9 cellular contexts compared by ENCODE assay signal in the genomic region with DNA sequence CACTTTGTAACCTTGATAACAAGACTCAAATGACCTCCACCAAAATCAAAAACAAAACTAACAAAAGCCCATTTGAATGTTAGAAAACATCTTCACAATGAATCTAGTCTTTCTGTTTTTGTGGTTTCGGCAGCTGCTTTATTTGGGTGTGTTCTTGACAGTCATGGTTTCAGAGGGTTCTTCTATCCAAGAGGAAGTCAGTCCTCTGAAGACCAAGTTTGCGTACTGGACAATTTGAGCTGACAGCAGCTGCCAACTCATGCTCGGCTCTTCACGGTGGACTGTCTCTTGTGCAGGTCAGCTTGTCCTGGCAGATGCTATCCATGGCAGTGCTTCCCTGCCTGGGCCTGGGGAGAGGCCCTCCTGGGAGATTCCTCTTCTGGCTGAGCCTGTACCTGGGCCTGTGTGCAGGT.
A peak's percentile ranks its signal among the peaks of the same experiment; 100 is the strongest.
DNase-seq lines count a peak whose midpoint lies in the region; ATAC-seq lines count a peak whose summit lies in the region.
"Had no signal": no experiment of that assay in that cellular context is flagged by ENCODE, and none has a peak within 500 bp of the region (broad histone marks: within the 10 kb centered on the region; RNA-seq: fewer than 3 reads in every experiment).

No MANE protein-coding gene starts in this region.

- no CpG with 5 or more reads among the region's 4 CpGs for WGBS in mesendoderm (ENCODE audit: extremely low coverage, insufficient coverage, low lambda C conversion rate)

- H2AK5ac ChIP-seq in mesendoderm (ENCODE audit: low read length): no peak overlapping the region

- no peak overlapping the region for H2BK120ac ChIP-seq in mesendoderm (ENCODE audit: low read depth, low read length)

- H3K27ac ChIP-seq in mesendoderm (ENCODE audit: low read depth, low read length): no peak overlapping the region
- H3K27ac ChIP-seq: coronary artery had no signal

- H3K27me3 ChIP-seq in mesendoderm (ENCODE audit: insufficient read depth, low read length, poor library complexity): no peaks in the 10 kb centered on the region

- H3K18ac ChIP-seq in mesendoderm (ENCODE audit: low read length): no peak overlapping the region

- H3K23ac ChIP-seq in mesendoderm (ENCODE audit: low read length): no peak overlapping the region

- in situ Hi-C loops in ACHN (cut with HindIII; ENCODE audit: low pct_ligation_motif_present, low pct_unique_long_range_greater_than_20kb, low sequenced_read_pairs): loop anchor here (10.0 kb wide), 1 partner anchor 490 kb away; no protein-coding TSS in a partner anchor

- no peak overlapping the region for H3K4me2 ChIP-seq in mesendoderm (ENCODE audit: low read length)

- H3K36me3 ChIP-seq in mesendoderm (ENCODE audit: control insufficient read depth, insufficient read depth, low read length): no peaks in the 10 kb centered on the region

- H3K79me1 ChIP-seq in mesendoderm (ENCODE audit: low read length): no peaks in the 10 kb centered on the region

- ATAC-seq in GM18520 (IDR thresholded peaks at IDR 0.05; ENCODE audit: unreplicated experiment) (peak; percentile 85), GM21737 (IDR thresholded peaks at IDR 0.05; ENCODE audit: unreplicated experiment) (peak; percentile 78)

- H3K79me2 ChIP-seq in mesendoderm (ENCODE audit: control insufficient read depth, insufficient read depth, low read length): no peaks in the 10 kb centered on the region

- H3K9ac ChIP-seq in mesendoderm (ENCODE audit: low read length): no peak overlapping the region

- no peak overlapping the region for H3K4ac ChIP-seq in mesendoderm (ENCODE audit: low read depth, low read length)

- peak overlapping the region; percentile 25 for H3K56ac ChIP-seq in mesendoderm (ENCODE audit: low read length)

- no peak overlapping the region for H4K8ac ChIP-seq in mesendoderm (ENCODE audit: low read depth, low read length)

- H3K4me1 ChIP-seq in mesendoderm (ENCODE audit: control insufficient read depth, low read depth, low read length): peaks cover 4% of the 10 kb centered on the region

- peak overlapping the region; percentile 79 for H2BK15ac ChIP-seq in mesendoderm (replicated peaks; ENCODE audit: low read depth)

- H2BK5ac ChIP-seq in mesendoderm (ENCODE audit: low read length): no peak overlapping the region

- H4K5ac ChIP-seq in mesendoderm (ENCODE audit: low read length): no peak overlapping the region

- DNase-seq in Kasumi-1 (lab: John Stamatoyannopoulos, UW): peak; percentile 4 to 11
- DNase-seq in mesendoderm: no peak
- DNase-seq in ACHN: no peak
- no peak for DNase-seq in NCI-H2227 (lab: John Stamatoyannopoulos, UW; ENCODE audit: unreplicated experiment)
- DNase-seq in NCI-H2171 treated with DMSO at 0.1 percent for 48 hours (lab: John Stamatoyannopoulos, UW): no peak
- DNase-seq in NK-92 treated with Interleukin-12 subunit alpha and Interleukin-12 subunit beta, amount 100 ng/mL, for 24 hours (lab: John Stamatoyannopoulos, UW): no peak

- no peak overlapping the region for H3K4me3 ChIP-seq in mesendoderm (ENCODE audit: low read length)
- H3K4me3 ChIP-seq: coronary artery had no signal

Comparison
In these comparisons a context has a peak if more than half of its experiments do, and no peak if none do; other contexts are left out.
1. DNase-seq: peak in Kasumi-1 (2 of 2); none in mesendoderm (single experiment), ACHN (single experiment), NCI-H2227 (single experiment), NCI-H2171 treated with DMSO at 0.1 percent for 48 hours (single experiment) and NK-92 treated with Interleukin-12 subunit alpha and Interleukin-12 subunit beta, amount 100 ng/mL, for 24 hours (single experiment).